In the genomic region with DNA sequence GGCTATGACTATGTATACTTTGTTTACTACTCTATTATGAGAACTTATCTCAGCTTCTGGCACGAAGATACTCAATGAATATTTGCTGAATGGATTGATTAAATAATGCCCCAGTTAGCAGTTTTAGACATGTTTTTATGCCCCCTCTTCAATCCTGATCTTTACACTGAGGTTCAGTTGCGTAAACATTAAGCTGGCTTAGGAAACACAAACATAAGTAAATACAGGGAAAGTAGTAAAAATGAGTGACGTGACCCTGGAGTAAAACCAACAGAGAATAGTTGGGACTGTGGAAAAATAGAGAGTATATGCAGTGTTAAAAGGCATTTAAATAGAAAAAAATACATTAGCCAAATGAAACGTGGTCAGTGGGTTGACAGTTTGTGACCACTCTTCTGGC, we compare ENCODE assay signal across 21 cellular contexts.
"Had no signal": no experiment of that assay in that cellular context is flagged by ENCODE, and none has a peak within 500 bp of the region (broad histone marks: within the 10 kb centered on the region; RNA-seq: fewer than 3 reads in every experiment).

No MANE protein-coding gene starts in this region.

- H3K36me3 Mint-ChIP-seq: activated CD8-positive, alpha-beta memory T cell treated with anti-CD3 and anti-CD28 coated beads, Interleukin-2, amount 10 ng/mL, durations not matched to agents 7 days and 5 days; activated naive CD4-positive, alpha-beta T cell treated with anti-CD3 and anti-CD28 coated beads, Interleukin-2, amount 50 U/mL, for 72 hours had no signal

- H3K4me1 Mint-ChIP-seq: activated B cell treated with CpG ODN at 0.5 μM for 24 hours; activated CD8-positive, alpha-beta memory T cell treated with anti-CD3 and anti-CD28 coated beads, Interleukin-2, amount 10 ng/mL, durations not matched to agents 7 days and 5 days; nephron had no signal

- H3K27me3 Mint-ChIP-seq: activated B cell treated with CpG ODN at 0.5 μM for 24 hours; activated CD8-positive, alpha-beta memory T cell treated with anti-CD3 and anti-CD28 coated beads, Interleukin-2, amount 10 ng/mL, durations not matched to agents 7 days and 5 days had no signal

- ATAC-seq: activated CD8-positive, alpha-beta memory T cell treated with anti-CD3 and anti-CD28 coated beads, Interleukin-2, amount 10 ng/mL, durations not matched to agents 7 days and 5 days; activated CD8-positive, alpha-beta T cell treated with anti-CD3 and anti-CD28 coated beads, Interleukin-2, amount 10 ng/mL, durations not matched to agents 7 days and 5 days; activated naive CD4-positive, alpha-beta T cell treated with anti-CD3 and anti-CD28 coated beads, Interleukin-2, amount 50 U/mL, for 72 hours; foreskin keratinocyte; heart right ventricle; right cardiac atrium; upper lobe of right lung had no signal

- H3K27ac Mint-ChIP-seq: activated B cell treated with CpG ODN at 0.5 μM for 24 hours; activated CD8-positive, alpha-beta memory T cell treated with anti-CD3 and anti-CD28 coated beads, Interleukin-2, amount 10 ng/mL, durations not matched to agents 7 days and 5 days; activated CD8-positive, alpha-beta T cell treated with anti-CD3 and anti-CD28 coated beads, Interleukin-2, amount 10 ng/mL, durations not matched to agents 7 days and 5 days; activated naive CD4-positive, alpha-beta T cell treated with anti-CD3 and anti-CD28 coated beads, Interleukin-2, amount 50 U/mL, for 72 hours; nephron had no signal

- DNase-seq: activated B cell treated with CpG ODN at 0.5 μM for 24 hours; activated CD8-positive, alpha-beta memory T cell treated with anti-CD3 and anti-CD28 coated beads, Interleukin-2, amount 10 ng/mL, durations not matched to agents 7 days and 5 days; activated CD8-positive, alpha-beta T cell treated with anti-CD3 and anti-CD28 coated beads, Interleukin-2, amount 10 ng/mL, durations not matched to agents 7 days and 5 days; activated naive CD4-positive, alpha-beta T cell; activated T-cell treated with anti-CD3 and anti-CD28 coated beads, Interleukin-2, amount 50 U/mL, for 48 hours; dermis blood vessel endothelial cell; effector CD4-positive, alpha-beta T cell; foreskin keratinocyte; heart right ventricle; kidney glomerular epithelial cell; left ventricle myocardium inferior; posterior cingulate gyrus; right cardiac atrium; spleen; stimulated activated naive CD4-positive, alpha-beta T cell; tibial artery; upper lobe of right lung had no signal

- H3K27me3 ChIP-seq: esophagus muscularis mucosa, foreskin keratinocyte, heart right ventricle, spleen, suprapubic skin, tibial artery, upper lobe of right lung had no signal

- H3K4me3 ChIP-seq: esophagus muscularis mucosa, heart right ventricle, left ventricle myocardium inferior, spleen, suprapubic skin, tibial artery, upper lobe of right lung had no signal

- H3K9me3 Mint-ChIP-seq: activated B cell treated with CpG ODN at 0.5 μM for 24 hours; activated naive CD4-positive, alpha-beta T cell treated with anti-CD3 and anti-CD28 coated beads, Interleukin-2, amount 50 U/mL, for 72 hours had no signal

- H3K4me3 Mint-ChIP-seq: activated B cell treated with CpG ODN at 0.5 μM for 24 hours; activated CD8-positive, alpha-beta memory T cell treated with anti-CD3 and anti-CD28 coated beads, Interleukin-2, amount 10 ng/mL, durations not matched to agents 7 days and 5 days; activated CD8-positive, alpha-beta T cell treated with anti-CD3 and anti-CD28 coated beads, Interleukin-2, amount 10 ng/mL, durations not matched to agents 7 days and 5 days; nephron had no signal

- H3K9me3 ChIP-seq: esophagus muscularis mucosa, heart right ventricle, left ventricle myocardium inferior, suprapubic skin, tibial artery, upper lobe of right lung had no signal

- H3K36me3 ChIP-seq: esophagus muscularis mucosa, heart right ventricle, left ventricle myocardium inferior, spleen, suprapubic skin, tibial artery, upper lobe of right lung had no signal

- H3K4me1 ChIP-seq: esophagus muscularis mucosa, foreskin keratinocyte, heart right ventricle, left ventricle myocardium inferior, spleen, suprapubic skin, tibial artery, upper lobe of right lung had no signal

- H3K27ac ChIP-seq: esophagus muscularis mucosa, foreskin keratinocyte, heart right ventricle, left ventricle myocardium inferior, spleen, suprapubic skin, tibial artery, upper lobe of right lung had no signal
